ENCODE assay signal across 8 cellular contexts in the genomic region with DNA sequence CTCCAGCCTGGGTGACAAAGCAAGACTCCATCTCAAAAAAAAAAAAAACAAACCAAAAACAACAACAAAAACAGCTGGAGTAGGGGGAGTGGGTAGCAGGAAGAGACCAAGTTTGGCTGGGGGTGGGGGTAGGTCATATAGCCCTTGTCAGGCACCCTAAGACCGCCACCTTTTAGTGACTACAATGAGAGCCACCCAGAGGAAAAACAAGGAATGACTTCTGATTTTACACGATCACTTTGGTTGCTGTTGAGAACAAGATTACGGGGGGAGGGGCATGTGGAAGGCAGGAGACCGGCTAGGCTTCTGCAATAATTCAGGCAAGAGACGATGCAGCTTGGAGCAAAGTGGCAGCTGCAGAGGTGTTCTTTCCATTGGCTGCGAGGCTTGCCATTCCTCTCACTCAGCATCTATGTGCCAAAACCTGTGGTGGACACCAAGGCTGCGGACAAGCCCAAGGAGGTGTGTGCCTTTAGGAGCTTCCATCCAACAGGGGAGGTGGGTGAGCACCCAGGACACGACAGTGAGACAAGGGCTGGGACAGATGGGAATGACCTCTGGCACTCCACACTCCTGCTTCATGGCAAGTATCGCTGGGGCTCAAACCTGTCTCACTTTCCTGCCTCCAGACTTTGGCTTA. TPM values are rescaled to one million over a fixed set of nuclear protein-coding genes. Genes with fewer than 3 reads are reported as not detected.
DNase-seq lines count a peak whose midpoint lies in the region; ATAC-seq and TF ChIP-seq lines count a peak whose summit lies in the region.

No MANE protein-coding gene starts in this region.

- H3K4me1 ChIP-seq in MM.1S (ENCODE audit: low read length) (peaks cover 46% of the 10 kb centered on the region), lower lobe of right lung (peaks cover 69% of the 10 kb centered on the region), tibial nerve (peaks cover 0 to 83% (median 52%) of the 10 kb centered on the region in 4 donors)

- H4K20me1 ChIP-seq in MM.1S (ENCODE audit: insufficient read depth, low read length), result no peaks in the 10 kb centered on the region

- H3K4me1 Mint-ChIP-seq in activated naive CD8-positive, alpha-beta T cell treated with anti-CD3 and anti-CD28 coated beads, Interleukin-2, amount 50 U/mL, for 24 hours, result peaks cover 71% of the 10 kb centered on the region

- no peak for TF ChIP-seq POLR2A in tibial nerve (IDR thresholded peaks at IDR 0.05)

- no peaks in the 10 kb centered on the region for H3K36me3 ChIP-seq in MM.1S (replicated peaks; ENCODE audit: insufficient read depth, low read length)
- peaks cover 38% of the 10 kb centered on the region for H3K36me3 ChIP-seq in lower lobe of right lung
- H3K36me3 ChIP-seq in tibial nerve, result peaks cover 0 to 20% (median 0%) of the 10 kb centered on the region in 3 donors

- no peaks in the 10 kb centered on the region for H3K27me3 ChIP-seq in MM.1S (replicated peaks; ENCODE audit: insufficient read depth, low read length)
- no peaks in the 10 kb centered on the region for H3K27me3 ChIP-seq in lower lobe of right lung (ENCODE audit: low read depth)
- H3K27me3 ChIP-seq in tibial nerve, result no peaks in the 10 kb centered on the region

- DNase-seq in ELF-1 (ENCODE audit: low read depth, low spot score) (peak; percentile 55), MM.1S (peak; percentile 60), lower lobe of right lung (peak; percentile 38), tibial nerve (ENCODE audit: low spot score in 2 of 2) (no peak)
- no peak for DNase-seq in activated naive CD8-positive, alpha-beta T cell treated with anti-CD3 and anti-CD28 coated beads, Interleukin-2, amount 50 U/mL, for 24 hours
- no peak for DNase-seq in stimulated activated CD8-positive, alpha-beta memory T cell treated with anti-CD3 and anti-CD28 coated beads, Interleukin-4, amount 100 ng/mL, for 48 hours
- DNase-seq in activated CD8-positive, alpha-beta memory T cell treated with anti-CD3 and anti-CD28 coated beads for 24 hours, result no peak

- H3K4me3 Mint-ChIP-seq in activated naive CD8-positive, alpha-beta T cell treated with anti-CD3 and anti-CD28 coated beads, Interleukin-2, amount 50 U/mL, for 24 hours, result peak overlapping the region; percentile 97

- H3K9ac ChIP-seq in MM.1S (ENCODE audit: low read length), result peak overlapping the region; percentile 96; the same call in 1 of the 2 replicates

- H3K9me3 Mint-ChIP-seq in activated naive CD8-positive, alpha-beta T cell treated with anti-CD3 and anti-CD28 coated beads, Interleukin-2, amount 50 U/mL, for 24 hours, result no peaks in the 10 kb centered on the region

- TF ChIP-seq EP300 in tibial nerve (IDR thresholded peaks at IDR 0.05), result no peak

- 41 to 43% methylated on average over 9 of the region's 9 CpGs for WGBS in tibial nerve, 2 donors

- no peaks in the 10 kb centered on the region for H3K9me2 ChIP-seq in MM.1S (replicated peaks; ENCODE audit: insufficient read depth, low read length)

- H3K4me3 ChIP-seq in MM.1S (ENCODE audit: low read length), result peak overlapping the region; percentile 93; the same call in 1 of the 2 replicates
- H3K4me3 ChIP-seq in lower lobe of right lung, result peak overlapping the region; percentile 88
- H3K4me3 ChIP-seq in tibial nerve, result no peak overlapping the region

- TF ChIP-seq CTCF in MM.1S (IDR thresholded peaks at IDR 0.05; ENCODE audit: low read length) (peak; percentile 34), lower lobe of right lung (IDR thresholded peaks at IDR 0.05) (no peak), tibial nerve (IDR thresholded peaks at IDR 0.05) (no peak)

- intact Hi-C loops in lower lobe of right lung (cut with DNase I), result no loop called here

- peak overlapping the region; percentile 93 for H3K27ac Mint-ChIP-seq in activated naive CD8-positive, alpha-beta T cell treated with anti-CD3 and anti-CD28 coated beads, Interleukin-2, amount 50 U/mL, for 24 hours

- H3F3A ChIP-seq in MM.1S (ENCODE audit: insufficient read depth, low read length), result peaks cover 50% of the 10 kb centered on the region

- peaks cover 34% of the 10 kb centered on the region for H3K36me3 Mint-ChIP-seq in activated naive CD8-positive, alpha-beta T cell treated with anti-CD3 and anti-CD28 coated beads, Interleukin-2, amount 50 U/mL, for 24 hours (ENCODE audit: low read depth)

- ATAC-seq in activated naive CD8-positive, alpha-beta T cell treated with anti-CD3 and anti-CD28 coated beads, Interleukin-2, amount 50 U/mL, for 24 hours, result no peak
- no peak for ATAC-seq in lower lobe of right lung
- ATAC-seq in HG03135 (IDR thresholded peaks at IDR 0.05; ENCODE audit: unreplicated experiment), result no peak

- peaks cover 40% of the 10 kb centered on the region for H3K79me2 ChIP-seq in MM.1S (ENCODE audit: low read length)

- H3K27ac ChIP-seq in MM.1S (ENCODE audit: low read length) (no peak overlapping the region), lower lobe of right lung (no peak overlapping the region), tibial nerve (peak overlapping the region in 1 of 4 donors; percentile 96)

- H2AFZ ChIP-seq in MM.1S (ENCODE audit: low read length), result no peak overlapping the region

- no peaks in the 10 kb centered on the region for H3K27me3 Mint-ChIP-seq in activated naive CD8-positive, alpha-beta T cell treated with anti-CD3 and anti-CD28 coated beads, Interleukin-2, amount 50 U/mL, for 24 hours

- peak overlapping the region; percentile 77; the same call in 1 of the 2 replicates for H3K4me2 ChIP-seq in MM.1S (ENCODE audit: low read depth, low read length)

- H3K9me3 ChIP-seq in MM.1S (replicated peaks; ENCODE audit: insufficient read depth, low read length) (no peaks in the 10 kb centered on the region), lower lobe of right lung (no peaks in the 10 kb centered on the region), tibial nerve (no peaks in the 10 kb centered on the region)

RNA-seq across cellular contexts. Expression of a gene that starts 1.7 kb away (rescaled TPM):
- total RNA-seq in lower lobe of right lung, result 67.9 TPM
- total RNA-seq in tibial nerve, result 100 to 1,000 TPM; 178 to 206 (median 197) TPM

RNA-seq across cellular contexts. Expression of a gene that starts 10.4 kb away (rescaled TPM):
- 327 TPM for total RNA-seq in lower lobe of right lung
- 100 to 1,000 TPM; 347 to 405 (median 390) TPM for total RNA-seq in tibial nerve

RNA-seq across cellular contexts. Expression of a gene that starts 28.7 kb away (rescaled TPM):
- 27.7 TPM for total RNA-seq in lower lobe of right lung
- 10 to 100 TPM; 18.0 to 38.2 (median 26.9) TPM for total RNA-seq in tibial nerve

RNA-seq across cellular contexts. Expression of a gene that starts 39.7 kb away (rescaled TPM):
- 0.21 TPM for total RNA-seq in lower lobe of right lung
- under 1 TPM; 0.42 to 0.78 (median 0.52) TPM for total RNA-seq in tibial nerve

Comparison
In these comparisons a context has a peak if more than half of its experiments do, and no peak if none do; other contexts are left out.
1. DNase-seq: peak in ELF-1 (single experiment), MM.1S (single experiment) and lower lobe of right lung (single experiment); none in activated naive CD8-positive, alpha-beta T cell treated with anti-CD3 and anti-CD28 coated beads, Interleukin-2, amount 50 U/mL, for 24 hours (single experiment), stimulated activated CD8-positive, alpha-beta memory T cell treated with anti-CD3 and anti-CD28 coated beads, Interleukin-4, amount 100 ng/mL, for 48 hours (single experiment), activated CD8-positive, alpha-beta memory T cell treated with anti-CD3 and anti-CD28 coated beads for 24 hours (single experiment) and tibial nerve (0 of 2).
2. H3K4me3 ChIP-seq: peak in MM.1S (single experiment) and lower lobe of right lung (single experiment); none in tibial nerve (0 of 4).